In genomic region chr20:64231621-64232550, GRCh38 we compare ENCODE assay signal across 12 cellular contexts. TPM values are rescaled to one million over a fixed set of nuclear protein-coding genes. Genes with fewer than 3 reads are reported as not detected.
DNase-seq lines count a peak whose midpoint lies in the region; ATAC-seq and TF ChIP-seq lines count a peak whose summit lies in the region.
"Had no signal": no experiment of that assay in that cellular context is flagged by ENCODE, and none has a peak within 500 bp of the region (broad histone marks: within the 10 kb centered on the region; RNA-seq: fewer than 3 reads in every experiment).

No MANE protein-coding gene starts in this region.

- intact Hi-C loops in left ventricle myocardium inferior (cut with micrococcal nuclease) (no loop called here), lower lobe of right lung (cut with DNase I) (no loop called here)

- peak in 1 of 2 donors; percentile 34 for ATAC-seq in lower lobe of right lung
- ATAC-seq in GM19452 (IDR thresholded peaks at IDR 0.05; ENCODE audit: unreplicated experiment) = no peak

- H3K36me3 ChIP-seq in HEK293 (ENCODE audit: control insufficient read depth in 2 of 2, insufficient read depth in 1 of 2, low read length in 2 of 2) (no peaks in the 10 kb centered on the region), NT2/D1 (ENCODE audit: insufficient read depth, insufficient read length, low read length) (no peaks in the 10 kb centered on the region), left ventricle myocardium inferior (no peaks in the 10 kb centered on the region), lower lobe of right lung (no peaks in the 10 kb centered on the region)

- POLR2A ChIA-PET in HEK293 (lab: Yijun Ruan, JAX) = no interaction called here

- H3K27me3 ChIP-seq in NT2/D1 (ENCODE audit: insufficient read depth, insufficient read length) = no peaks in the 10 kb centered on the region
- H3K27me3 ChIP-seq in left ventricle myocardium inferior (ENCODE audit: low read depth) = no peaks in the 10 kb centered on the region
- H3K27me3 ChIP-seq in lower lobe of right lung (ENCODE audit: low read depth) = no peaks in the 10 kb centered on the region

- no peaks in the 10 kb centered on the region for H3K4me1 ChIP-seq in HEK293 (ENCODE audit: control insufficient read depth, insufficient read depth, low read length)
- no peaks in the 10 kb centered on the region for H3K4me1 ChIP-seq in NT2/D1 (ENCODE audit: insufficient read depth, insufficient read length)
- peaks cover 19% of the 10 kb centered on the region for H3K4me1 ChIP-seq in left ventricle myocardium inferior
- H3K4me1 ChIP-seq in lower lobe of right lung = no peaks in the 10 kb centered on the region

- DNase-seq in NT2/D1 (ENCODE audit: low read depth, low spot score) = no peak
- no peak for DNase-seq in left ventricle myocardium inferior
- DNase-seq in lower lobe of right lung = peak; percentile 40
- DNase-seq in HuH-7 (ENCODE audit: low spot score) = no peak
- DNase-seq in islet precursor cell = no peak
- DNase-seq: GF-D8, H9, KG1, NCI-H446 treated with DMSO at 0.1 percent for 48 hours, SK-N-SH had no signal

- H3K27ac ChIP-seq in HEK293 (ENCODE audit: extremely low read depth, low read depth, low read length) (no peak overlapping the region), left ventricle myocardium inferior (replicated peaks) (peak overlapping the region; percentile 50), lower lobe of right lung (no peak overlapping the region)

- CTCF ChIA-PET in HEK293 (lab: Yijun Ruan, JAX) = no interaction called here

- peak overlapping the region; percentile 62 for H3K9ac ChIP-seq in NT2/D1 (ENCODE audit: insufficient read length, low read depth)
- H3K9ac ChIP-seq: SK-N-SH had no signal

- TF ChIP-seq CTCF in HEK293 (tag by site-specific recombination; IDR thresholded peaks at IDR 0.05) = no peak
- TF ChIP-seq CTCF in left ventricle myocardium inferior (IDR thresholded peaks at IDR 0.05; ENCODE audit: borderline replicate concordance) = no peak
- no peak for TF ChIP-seq CTCF in lower lobe of right lung (IDR thresholded peaks at IDR 0.05)

- no peak overlapping the region for H3K4me3 ChIP-seq in HEK293 (ENCODE audit: low read depth, low read length)
- no peak overlapping the region for H3K4me3 ChIP-seq in NT2/D1 (ENCODE audit: insufficient read length, low read depth)
- no peak overlapping the region for H3K4me3 ChIP-seq in left ventricle myocardium inferior
- no peak overlapping the region for H3K4me3 ChIP-seq in lower lobe of right lung

- H3K9me3 ChIP-seq in HEK293 (ENCODE audit: control insufficient read depth, insufficient read depth, low read depth, low read length) (no peaks in the 10 kb centered on the region), NT2/D1 (ENCODE audit: insufficient read depth, low read length) (peaks cover 6% of the 10 kb centered on the region; the same call in 1 of the 2 replicates), left ventricle myocardium inferior (replicated peaks) (no peaks in the 10 kb centered on the region), lower lobe of right lung (no peaks in the 10 kb centered on the region)
- H3K9me3 ChIP-seq: SK-N-SH had no signal

TF ChIP-seq in HEK293, 187 proteins besides CTCF, POLR2A, EP300 and RAD21:
- no peak for TF ChIP-seq ZNF555 (tag by site-specific recombination; conservative IDR thresholded peaks at IDR 0.05)
- TF ChIP-seq HOXC10 (CRISPR knock-in tag; IDR thresholded peaks at IDR 0.05) = no peak
- TF ChIP-seq ZNF112 (tag by site-specific recombination; IDR thresholded peaks at IDR 0.05) = no peak
- TF ChIP-seq ZIC2 (tag by site-specific recombination; IDR thresholded peaks at IDR 0.05) = peak; percentile 35
- TF ChIP-seq ZFP37 (tag by site-specific recombination; IDR thresholded peaks at IDR 0.05) = no peak
- peak; percentile 58 for TF ChIP-seq GLIS1 (tag by site-specific recombination; IDR thresholded peaks at IDR 0.05)

RNA-seq across cellular contexts. Expression of gene PCMTD2, which starts 23.7 kb away (rescaled TPM):
- total RNA-seq in left ventricle myocardium inferior (62.9 TPM), lower lobe of right lung (65.8 TPM)
